In the genomic region with DNA sequence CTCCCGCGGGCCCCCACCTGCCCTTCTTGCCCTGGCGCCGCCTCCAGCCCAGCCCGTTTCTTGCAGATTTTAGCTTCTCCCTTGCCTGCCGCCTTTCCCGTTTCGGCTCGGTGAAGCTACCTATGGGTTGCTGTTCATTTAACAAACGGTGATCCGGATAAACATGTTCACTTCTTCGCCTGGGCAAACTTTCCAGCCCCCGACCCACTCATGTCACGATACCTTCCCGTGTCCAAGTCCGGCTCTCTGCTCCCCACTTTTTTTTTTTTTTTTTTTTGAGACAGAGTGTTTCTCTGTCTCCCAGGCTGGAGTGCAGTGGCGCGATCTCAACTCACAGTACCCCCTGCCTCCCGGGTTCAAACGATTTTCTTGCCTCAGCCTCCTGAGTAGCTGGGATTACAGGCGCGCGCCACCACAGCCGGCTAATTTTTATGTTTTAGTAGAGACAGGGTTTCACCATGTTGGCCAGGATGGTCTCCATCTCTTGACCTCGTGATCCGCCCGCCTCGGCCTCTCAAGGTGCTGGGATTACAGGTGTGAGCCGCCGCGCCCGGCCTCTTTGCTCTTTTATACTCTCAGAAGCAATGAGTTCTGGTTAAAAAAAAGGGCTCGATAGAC, we compare ENCODE assay signal across 8 cellular contexts. TPM values are rescaled to one million over a fixed set of nuclear protein-coding genes. Genes with fewer than 3 reads are reported as not detected.
A peak's percentile ranks its signal among the peaks of the same experiment; 100 is the strongest.
DNase-seq lines count a peak whose midpoint lies in the region; ATAC-seq and TF ChIP-seq lines count a peak whose summit lies in the region.

No MANE protein-coding gene starts in this region.

- intact Hi-C loops in activated B cell treated with CpG ODN at 0.5 μM for 24 hours (cut with micrococcal nuclease) = loop anchor here (1.0 to 10.0 kb wide), 10 partner anchors 58 to 1025 kb away; a partner anchor contains a TSS

- no peaks in the 10 kb centered on the region for H3K36me3 ChIP-seq in gastroesophageal sphincter

- POLR2A ChIA-PET in activated B cell treated with CpG ODN at 0.5 μM for 24 hours (lab: Charles Lee) = interaction anchor here (0.6 to 2.4 kb wide), 18 partner anchors 11 to 1413 kb away, joined by 3 to 32 read pairs (median 5); a partner anchor contains a TSS

- no peaks in the 10 kb centered on the region for H3K27me3 ChIP-seq in gastroesophageal sphincter

- 3 to 33% methylated on average over 16 to 25 of the region's 33 CpGs for WGBS in gastroesophageal sphincter (ENCODE audit: low coverage in 1 of 2), 2 donors

- TF ChIP-seq POLR2A in gastroesophageal sphincter (IDR thresholded peaks at IDR 0.05) (no peak), erythroblast (IDR thresholded peaks at IDR 0.05; ENCODE audit: low read length) (no peak)

- H3K27ac ChIP-seq in gastroesophageal sphincter = peak overlapping the region; percentile 97 to 100 (median 100)

- peak overlapping the region; percentile 97 for H3K27ac Mint-ChIP-seq in activated B cell treated with CpG ODN at 0.5 μM for 24 hours

- H3K9me3 Mint-ChIP-seq in activated B cell treated with CpG ODN at 0.5 μM for 24 hours = no peaks in the 10 kb centered on the region

- H3K4me1 Mint-ChIP-seq in activated B cell treated with CpG ODN at 0.5 μM for 24 hours = peaks cover 14% of the 10 kb centered on the region

- ATAC-seq in activated B cell treated with CpG ODN at 0.5 μM for 24 hours (ENCODE audit: low read depth) = no peak
- no peak for ATAC-seq in gastroesophageal sphincter
- no peak for ATAC-seq in GM19452 (IDR thresholded peaks at IDR 0.05; ENCODE audit: unreplicated experiment)

- TF ChIP-seq EP300 in gastroesophageal sphincter (IDR thresholded peaks at IDR 0.05) = no peak

- no peaks in the 10 kb centered on the region for H3K27me3 Mint-ChIP-seq in activated B cell treated with CpG ODN at 0.5 μM for 24 hours

- H3K4me3 ChIP-seq in GM12865 (ENCODE audit: low read depth, low read length) (peak overlapping the region; percentile 85), gastroesophageal sphincter (peak overlapping the region; percentile 54 to 77), retinal pigment epithelial cell (ENCODE audit: low read length) (peak overlapping the region; percentile 69)

- DNase-seq in GM12865 (ENCODE audit: low read depth) (no peak), activated B cell treated with CpG ODN at 0.5 μM for 24 hours (no peak), retinal pigment epithelial cell (ENCODE audit: low read depth) (no peak), COLO668 (lab: John Stamatoyannopoulos, UW; ENCODE audit: unreplicated experiment) (no peak), erythroblast (lab: John Stamatoyannopoulos, UW) (no peak), medulla oblongata (ENCODE audit: extremely low spot score) (no peak)

- peaks cover 0 to 50% (median 8%) of the 10 kb centered on the region in 3 donors for H3K4me1 ChIP-seq in gastroesophageal sphincter

- no peaks in the 10 kb centered on the region for H3K9me3 ChIP-seq in gastroesophageal sphincter

- peak overlapping the region; percentile 89 for H3K4me3 Mint-ChIP-seq in activated B cell treated with CpG ODN at 0.5 μM for 24 hours

- no peaks in the 10 kb centered on the region for H3K36me3 Mint-ChIP-seq in activated B cell treated with CpG ODN at 0.5 μM for 24 hours (ENCODE audit: low read depth)

- TF ChIP-seq CTCF in GM12865 (IDR thresholded peaks at IDR 0.05; ENCODE audit: insufficient read depth, low read depth, low read length, missing control alignments) (no peak), activated B cell treated with CpG ODN at 0.5 μM for 24 hours (IDR thresholded peaks at IDR 0.05) (no peak), gastroesophageal sphincter (IDR thresholded peaks at IDR 0.05) (peak in 1 of 4 experiments; percentile 35), retinal pigment epithelial cell (conservative IDR thresholded peaks at IDR 0.05; ENCODE audit: low read depth, low read length) (no peak)

- CTCF ChIA-PET in activated B cell treated with CpG ODN at 0.5 μM for 24 hours (lab: Charles Lee) = interaction anchor here (1.1 to 1.6 kb wide), 7 partner anchors 35 to 776 kb away, joined by 3 to 6 read pairs (median 5); a partner anchor contains a TSS

RNA-seq across cellular contexts. Expression of a gene that starts 1.0 kb away (rescaled TPM):
- 2.9 and 3.9 TPM in 2 replicates for total RNA-seq in activated B cell treated with CpG ODN at 0.5 μM for 24 hours
- total RNA-seq in gastroesophageal sphincter = 10 to 100 TPM; 10.3 to 14.6 (median 13.6) TPM
